Comparison of ENCODE assay signal across 18 cellular contexts in the genomic region with DNA sequence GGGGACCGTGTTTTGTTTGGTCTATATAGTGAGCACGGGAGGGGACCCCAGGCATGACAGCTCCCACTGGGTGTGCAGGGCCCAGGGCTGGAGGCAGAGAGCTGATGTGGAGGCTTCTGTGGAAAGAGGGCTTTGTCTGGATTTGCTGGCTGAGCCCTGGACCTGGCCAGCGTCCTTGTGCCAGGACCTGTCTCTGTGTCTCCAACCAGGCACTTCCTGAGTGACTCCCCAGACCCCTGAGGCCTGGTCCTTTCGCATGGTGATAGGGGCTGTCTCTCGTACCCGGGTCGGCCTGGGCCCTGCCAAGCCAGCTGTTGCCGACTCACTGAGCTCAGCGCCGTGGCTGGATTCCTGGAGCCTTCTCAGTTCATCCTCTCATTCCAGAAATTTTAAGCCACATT.
DNase-seq lines count a peak whose midpoint lies in the region; ATAC-seq and TF ChIP-seq lines count a peak whose summit lies in the region.
"Had no signal": no experiment of that assay in that cellular context is flagged by ENCODE, and none has a peak within 500 bp of the region (broad histone marks: within the 10 kb centered on the region; RNA-seq: fewer than 3 reads in every experiment).

No MANE protein-coding gene starts in this region.

- H3K79me1 ChIP-seq in neuronal stem cell (ENCODE audit: low read depth, low read length): peaks cover 5% of the 10 kb centered on the region

- H3K27me3 ChIP-seq in fibroblast of lung (ENCODE audit: control insufficient read depth, insufficient read depth, low read length): no peaks in the 10 kb centered on the region
- peaks cover 0 to 5% (median 0%) of the 10 kb centered on the region in 3 experiments for H3K27me3 ChIP-seq in neuronal stem cell (ENCODE audit: control insufficient read depth in 3 of 3, insufficient read depth in 3 of 3, low read depth in 1 of 3, low read length in 3 of 3)
- H3K27me3 ChIP-seq: esophagus muscularis mucosa had no signal

- H3K27ac ChIP-seq in fibroblast of lung (ENCODE audit: insufficient read depth, low read length): peak overlapping the region; percentile 98
- no peak overlapping the region for H3K27ac ChIP-seq in neuronal stem cell (replicated peaks; ENCODE audit: low read length)
- H3K27ac ChIP-seq: psoas muscle, WERI-Rb-1 had no signal

- peaks cover 33% of the 10 kb centered on the region for H3K79me2 ChIP-seq in fibroblast of lung (ENCODE audit: control insufficient read depth, insufficient read depth, low read length)

- H4K20me1 ChIP-seq in fibroblast of lung (ENCODE audit: control insufficient read depth, extremely low read depth, insufficient read depth, low read length): no peaks in the 10 kb centered on the region

- no CpG with 5 or more reads among the region's 10 CpGs for WGBS in neuronal stem cell (ENCODE audit: extremely low coverage in 2 of 2, insufficient read length in 2 of 2, insufficient replicate concordance in 1 of 2), 2 donors

- H3K27ac Mint-ChIP-seq in type B pancreatic cell: no peak overlapping the region
- H3K27ac Mint-ChIP-seq: CD4-positive, alpha-beta memory T cell; dendritic cell treated with granulocyte-macrophage colony-stimulating factor and Interleukin-4, amounts not matched to agents 40 ng/mL and 50 ng/mL, for 4 days; T-cell had no signal

- TF ChIP-seq CTCF in fibroblast of lung (conservative IDR thresholded peaks at IDR 0.05 in 1 of 2, IDR thresholded peaks at IDR 0.05 in 1 of 2; ENCODE audit: low read depth in 1 of 2, low read length in 2 of 2) (no peak), type B pancreatic cell (conservative IDR thresholded peaks at IDR 0.05) (no peak)

- H2BK5ac ChIP-seq in neuronal stem cell (ENCODE audit: low read length): peak overlapping the region; percentile 43

- H3K4me3 ChIP-seq in fibroblast of lung (replicated peaks in 1 of 4; ENCODE audit: control extremely low read depth in 1 of 4, insufficient read depth in 1 of 4, low read depth in 3 of 4, low read length in 4 of 4) (no peak overlapping the region), neuronal stem cell (ENCODE audit: low read length in 2 of 2) (no peak overlapping the region)
- H3K4me3 ChIP-seq: esophagus muscularis mucosa, psoas muscle had no signal

- no peak overlapping the region for H3K4me3 Mint-ChIP-seq in type B pancreatic cell
- H3K4me3 Mint-ChIP-seq: CD4-positive, alpha-beta memory T cell; dendritic cell treated with granulocyte-macrophage colony-stimulating factor and Interleukin-4, amounts not matched to agents 40 ng/mL and 50 ng/mL, for 4 days; T-cell had no signal

- peak overlapping the region; percentile 71 for H3K18ac ChIP-seq in neuronal stem cell (ENCODE audit: low read length)

- peak overlapping the region; percentile 75 for H2BK15ac ChIP-seq in neuronal stem cell (ENCODE audit: low read length)

- H3K4me2 ChIP-seq in fibroblast of lung (ENCODE audit: extremely low read depth, insufficient read depth, low read length) (no peak overlapping the region), neuronal stem cell (ENCODE audit: insufficient read depth, low read length, poor library complexity, severe bottlenecking) (no peak overlapping the region)

- H2AFZ ChIP-seq in fibroblast of lung (ENCODE audit: low read length) (no peak overlapping the region), neuronal stem cell (ENCODE audit: low read length) (no peak overlapping the region)

- H3K4me1 Mint-ChIP-seq in type B pancreatic cell (ENCODE audit: unreplicated experiment): peaks cover 4% of the 10 kb centered on the region
- H3K4me1 Mint-ChIP-seq: CD4-positive, alpha-beta memory T cell; T-cell had no signal

- no peak overlapping the region for H4K91ac ChIP-seq in neuronal stem cell (ENCODE audit: low read depth, low read length, poor library complexity)

- H3K4me1 ChIP-seq in fibroblast of lung (ENCODE audit: control insufficient read depth, extremely low read depth, insufficient read depth, low read length): peaks cover 65% of the 10 kb centered on the region
- peaks cover 0 to 10% of the 10 kb centered on the region in 2 donors for H3K4me1 ChIP-seq in neuronal stem cell (ENCODE audit: control insufficient read depth in 2 of 2, insufficient read depth in 1 of 2, low read depth in 1 of 2, low read length in 2 of 2)

- no peaks in the 10 kb centered on the region for H3K9me3 ChIP-seq in fibroblast of lung (ENCODE audit: control insufficient read depth, insufficient read depth, low read depth, low read length)
- H3K9me3 ChIP-seq in neuronal stem cell (replicated peaks in 1 of 2; ENCODE audit: control insufficient read depth in 2 of 2, insufficient read depth in 1 of 2, low read depth in 1 of 2, low read length in 2 of 2): no peaks in the 10 kb centered on the region
- H3K9me3 ChIP-seq: esophagus muscularis mucosa, psoas muscle had no signal

- no peak overlapping the region for H4K8ac ChIP-seq in neuronal stem cell (ENCODE audit: low read depth, low read length)

- peak; percentile 5 for DNase-seq in activated CD8-positive, alpha-beta memory T cell treated with anti-CD3 and anti-CD28 coated beads for 24 hours
- DNase-seq in activated CD8-positive, alpha-beta memory T cell treated with anti-CD3 and anti-CD28 coated beads, Interleukin-2, amount 50 U/mL, for 48 hours: no peak
- no peak for DNase-seq in fibroblast of lung (ENCODE audit: low read depth in 2 of 2)
- DNase-seq in neuronal stem cell (ENCODE audit: low spot score): no peak
- DNase-seq in type B pancreatic cell (ENCODE audit: extremely low spot score, unreplicated experiment): peak; percentile 62
- DNase-seq in NCI-H69 (lab: John Stamatoyannopoulos, UW): no peak
- DNase-seq in NCI-H510A treated with DMSO at 0.1 percent for 48 hours (lab: John Stamatoyannopoulos, UW): no peak
- DNase-seq: activated gamma-delta T cell treated with Interleukin-2 at 50 U/mL for 16 hours; CD4-positive, alpha-beta memory T cell; kidney; NCI-H2081; NCI-H748 treated with DMSO at 0.1 percent for 48 hours had no signal

- H3K27me3 Mint-ChIP-seq in type B pancreatic cell: no peaks in the 10 kb centered on the region

- no peaks in the 10 kb centered on the region for H3K36me3 Mint-ChIP-seq in type B pancreatic cell
- H3K36me3 Mint-ChIP-seq: CD4-positive, alpha-beta memory T cell; T-cell had no signal

- no peak for ATAC-seq in GM19035 (IDR thresholded peaks at IDR 0.05; ENCODE audit: unreplicated experiment)
- ATAC-seq: T-cell had no signal

- peak overlapping the region; percentile 89 for H3K14ac ChIP-seq in neuronal stem cell (ENCODE audit: low read length)

- H3K9ac ChIP-seq in fibroblast of lung (ENCODE audit: insufficient read depth, low read length) (peak overlapping the region; percentile 42), neuronal stem cell (ENCODE audit: low read depth, low read length, poor library complexity) (no peak overlapping the region)

- H3K4ac ChIP-seq in neuronal stem cell (ENCODE audit: low read length): no peak overlapping the region

- H2BK12ac ChIP-seq in neuronal stem cell (ENCODE audit: low read length): peak overlapping the region; percentile 16

- no peaks in the 10 kb centered on the region for H3K9me3 Mint-ChIP-seq in type B pancreatic cell
- H3K9me3 Mint-ChIP-seq: CD4-positive, alpha-beta memory T cell; dendritic cell treated with granulocyte-macrophage colony-stimulating factor and Interleukin-4, amounts not matched to agents 40 ng/mL and 50 ng/mL, for 4 days; T-cell had no signal

- H3K36me3 ChIP-seq in fibroblast of lung (ENCODE audit: control insufficient read depth, insufficient read depth, low read length) (peaks cover 12% of the 10 kb centered on the region), neuronal stem cell (replicated peaks in 1 of 2; ENCODE audit: control insufficient read depth in 2 of 2, insufficient read depth in 2 of 2, low read length in 2 of 2) (no peaks in the 10 kb centered on the region)
- H3K36me3 ChIP-seq: esophagus muscularis mucosa, WERI-Rb-1 had no signal

- peak overlapping the region; percentile 60 for H2AK5ac ChIP-seq in neuronal stem cell (ENCODE audit: low read depth, low read length)

- H3K23ac ChIP-seq in neuronal stem cell (ENCODE audit: low read depth, low read length, poor library complexity): peak overlapping the region; percentile 81

- H2BK120ac ChIP-seq in neuronal stem cell (ENCODE audit: low read depth, low read length): no peak overlapping the region

Comparison
In these comparisons a context has a peak if more than half of its experiments do, and no peak if none do; other contexts are left out.
1. DNase-seq: peak in activated CD8-positive, alpha-beta memory T cell treated with anti-CD3 and anti-CD28 coated beads for 24 hours (single experiment) and type B pancreatic cell (single experiment); none in activated CD8-positive, alpha-beta memory T cell treated with anti-CD3 and anti-CD28 coated beads, Interleukin-2, amount 50 U/mL, for 48 hours (single experiment), fibroblast of lung (0 of 2), neuronal stem cell (single experiment), NCI-H69 (single experiment) and NCI-H510A treated with DMSO at 0.1 percent for 48 hours (single experiment).